In the genomic region with DNA sequence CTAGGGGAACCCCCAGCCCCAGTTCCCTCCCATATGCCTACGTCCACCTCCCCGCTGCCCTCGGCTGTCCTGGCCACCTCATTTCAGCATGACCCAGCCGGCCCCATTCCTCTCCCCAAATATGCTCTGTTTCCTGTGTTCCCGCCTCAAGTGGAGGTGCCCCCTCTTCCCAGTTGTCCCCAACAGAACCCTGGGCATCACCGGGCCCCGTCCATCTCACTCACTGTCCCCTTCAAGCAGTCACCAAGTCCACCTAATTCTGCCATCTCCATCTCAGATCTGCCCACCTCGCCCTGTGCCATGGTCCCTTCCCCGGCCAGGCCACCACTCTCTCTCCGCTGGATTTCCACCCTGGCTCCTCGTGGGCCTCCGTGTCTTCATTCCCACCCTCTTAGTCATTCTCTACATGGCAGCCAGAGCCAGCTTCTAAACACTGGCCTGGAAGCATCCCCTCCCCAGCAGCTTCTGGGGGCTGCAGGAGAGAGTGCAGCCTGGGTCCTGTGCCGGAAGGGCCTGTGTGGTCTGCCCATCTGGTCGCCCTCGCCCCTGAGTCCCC, we compare ENCODE assay signal across 1 cellular context.
TF ChIP-seq lines count a peak whose summit lies in the region.

No MANE protein-coding gene starts in this region.

TF ChIP-seq in HCT116, 20 proteins besides CTCF, POLR2A, EP300 and RAD21:
- TF ChIP-seq ELF1 (IDR thresholded peaks at IDR 0.05; ENCODE audit: borderline replicate concordance, low read depth) (no peak), CBX3 (IDR thresholded peaks at IDR 0.05; ENCODE audit: low read depth) (no peak), EZH2phosphoT487 (IDR thresholded peaks at IDR 0.05; ENCODE audit: borderline replicate concordance) (no peak), SRF (IDR thresholded peaks at IDR 0.05; ENCODE audit: low read depth) (no peak), ATF3 (IDR thresholded peaks at IDR 0.05) (no peak), TCF7L2 (IDR thresholded peaks at IDR 0.05; ENCODE audit: borderline replicate concordance, extremely low read depth, insufficient read depth, insufficient read length) (no peak), SP1 (IDR thresholded peaks at IDR 0.05; ENCODE audit: low read depth) (no peak), YY1 (IDR thresholded peaks at IDR 0.05; ENCODE audit: extremely low read depth, insufficient replicate concordance, low read depth, low read length) (no peak), ZNF274 (IDR thresholded peaks at IDR 0.05; ENCODE audit: low read depth, low read length) (no peak), FOSL1 (IDR thresholded peaks at IDR 0.05; ENCODE audit: low read depth) (no peak), EZH2 (IDR thresholded peaks at IDR 0.05) (no peak), CEBPB (IDR thresholded peaks at IDR 0.05; ENCODE audit: low read depth) (no peak), POLR2AphosphoS5 (IDR thresholded peaks at IDR 0.05; ENCODE audit: low read depth, low read length) (no peak), SIN3A (IDR thresholded peaks at IDR 0.05; ENCODE audit: low read depth) (no peak), ZBTB33 (IDR thresholded peaks at IDR 0.05; ENCODE audit: extremely low read depth, insufficient replicate concordance, low read length) (no peak), JUND (IDR thresholded peaks at IDR 0.05) (no peak), EGR1 (IDR thresholded peaks at IDR 0.05; ENCODE audit: low read depth) (no peak)
- TF ChIP-seq, protein P1, sequence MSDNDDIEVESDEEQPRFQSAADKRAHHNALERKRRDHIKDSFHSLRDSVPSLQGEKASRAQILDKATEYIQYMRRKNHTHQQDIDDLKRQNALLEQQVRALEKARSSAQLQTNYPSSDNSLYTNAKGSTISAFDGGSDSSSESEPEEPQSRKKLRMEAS (IDR thresholded peaks at IDR 0.05), result no peak
- TF ChIP-seq, protein P2, sequence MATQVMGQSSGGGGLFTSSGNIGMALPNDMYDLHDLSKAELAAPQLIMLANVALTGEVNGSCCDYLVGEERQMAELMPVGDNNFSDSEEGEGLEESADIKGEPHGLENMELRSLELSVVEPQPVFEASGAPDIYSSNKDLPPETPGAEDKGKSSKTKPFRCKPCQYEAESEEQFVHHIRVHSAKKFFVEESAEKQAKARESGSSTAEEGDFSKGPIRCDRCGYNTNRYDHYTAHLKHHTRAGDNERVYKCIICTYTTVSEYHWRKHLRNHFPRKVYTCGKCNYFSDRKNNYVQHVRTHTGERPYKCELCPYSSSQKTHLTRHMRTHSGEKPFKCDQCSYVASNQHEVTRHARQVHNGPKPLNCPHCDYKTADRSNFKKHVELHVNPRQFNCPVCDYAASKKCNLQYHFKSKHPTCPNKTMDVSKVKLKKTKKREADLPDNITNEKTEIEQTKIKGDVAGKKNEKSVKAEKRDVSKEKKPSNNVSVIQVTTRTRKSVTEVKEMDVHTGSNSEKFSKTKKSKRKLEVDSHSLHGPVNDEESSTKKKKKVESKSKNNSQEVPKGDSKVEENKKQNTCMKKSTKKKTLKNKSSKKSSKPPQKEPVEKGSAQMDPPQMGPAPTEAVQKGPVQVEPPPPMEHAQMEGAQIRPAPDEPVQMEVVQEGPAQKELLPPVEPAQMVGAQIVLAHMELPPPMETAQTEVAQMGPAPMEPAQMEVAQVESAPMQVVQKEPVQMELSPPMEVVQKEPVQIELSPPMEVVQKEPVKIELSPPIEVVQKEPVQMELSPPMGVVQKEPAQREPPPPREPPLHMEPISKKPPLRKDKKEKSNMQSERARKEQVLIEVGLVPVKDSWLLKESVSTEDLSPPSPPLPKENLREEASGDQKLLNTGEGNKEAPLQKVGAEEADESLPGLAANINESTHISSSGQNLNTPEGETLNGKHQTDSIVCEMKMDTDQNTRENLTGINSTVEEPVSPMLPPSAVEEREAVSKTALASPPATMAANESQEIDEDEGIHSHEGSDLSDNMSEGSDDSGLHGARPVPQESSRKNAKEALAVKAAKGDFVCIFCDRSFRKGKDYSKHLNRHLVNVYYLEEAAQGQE (IDR thresholded peaks at IDR 0.05; ENCODE audit: low read depth), result no peak
